Comparison of ENCODE assay signal across 8 cellular contexts in genomic region chr4:71713611-71714203, GRCh38.
DNase-seq lines count a peak whose midpoint lies in the region; ATAC-seq lines count a peak whose summit lies in the region.

No MANE protein-coding gene starts in this region.

- ATAC-seq in GM19395 (IDR thresholded peaks at IDR 0.05; ENCODE audit: unreplicated experiment) (peak; percentile 82), GM18520 (IDR thresholded peaks at IDR 0.05; ENCODE audit: unreplicated experiment) (no peak)

- DNase-seq in COR-L47 (lab: John Stamatoyannopoulos, UW), result peak; percentile 54
- peak; percentile 8 for DNase-seq in HuH-7 (ENCODE audit: low spot score)
- DNase-seq in RPMI8226, result peak; percentile 23
- DNase-seq in fibroblast of gingiva (ENCODE audit: low read depth), result peak; percentile 38
- DNase-seq in renal cortical epithelial cell (ENCODE audit: low read depth), result peak; percentile 62
- no peak for DNase-seq in OCI-M2 (lab: John Stamatoyannopoulos, UW; ENCODE audit: unreplicated experiment)
